13 cellular contexts compared by ENCODE assay signal in the genomic region with DNA sequence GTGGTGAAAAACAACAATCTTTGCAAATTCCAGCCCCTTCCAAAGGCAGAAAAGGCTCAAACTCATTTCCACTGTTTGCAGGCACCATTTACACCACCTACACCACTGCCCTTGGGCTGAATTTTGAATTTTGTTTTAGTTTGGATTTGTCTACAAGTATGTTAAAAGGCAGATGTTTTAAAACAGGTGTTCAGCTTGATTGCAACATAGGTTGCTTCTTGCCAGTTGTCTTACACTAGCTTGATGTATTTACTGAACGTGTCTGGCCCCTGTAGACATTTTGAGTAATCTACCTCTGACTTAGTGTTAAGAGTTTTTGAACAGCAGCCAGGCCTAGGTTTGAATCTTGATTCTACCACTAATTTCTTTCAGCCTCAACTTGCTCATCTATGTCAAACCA.
"Had no signal": no experiment of that assay in that cellular context is flagged by ENCODE, and none has a peak within 500 bp of the region (broad histone marks: within the 10 kb centered on the region; RNA-seq: fewer than 3 reads in every experiment).

No MANE protein-coding gene starts in this region.

- H3K4me1 ChIP-seq: adrenal gland, foreskin keratinocyte, left ventricle myocardium inferior, neural progenitor cell, sigmoid colon had no signal

- H3K27ac ChIP-seq: adrenal gland, cardiac muscle cell, foreskin keratinocyte, left ventricle myocardium inferior, neural progenitor cell, sigmoid colon had no signal

- H3K9ac ChIP-seq: neural progenitor cell had no signal

- H3K4me2 ChIP-seq: neural progenitor cell had no signal

- H3K4me3 ChIP-seq: adrenal gland, cardiac muscle cell, left ventricle myocardium inferior, mucosa of descending colon, neural progenitor cell, sigmoid colon had no signal

- H3K9me3 ChIP-seq: adrenal gland, mucosa of descending colon, sigmoid colon had no signal

- H3K36me3 ChIP-seq: adrenal gland, cardiac muscle cell, left ventricle myocardium inferior, neural progenitor cell, sigmoid colon had no signal

- H3K27me3 ChIP-seq: adrenal gland, cardiac muscle cell, foreskin keratinocyte, neural progenitor cell, sigmoid colon had no signal

- DNase-seq: activated CD4-positive, CD25-positive, alpha-beta regulatory T cell treated with anti-CD3 and anti-CD28 coated beads, Interleukin-2, amount 50 U/mL, for 72 hours; activated gamma-delta T cell treated with Interleukin-2 at 50 U/mL for 16 hours; adrenal gland; effector memory CD8-positive, alpha-beta T cell; head of caudate nucleus; left ventricle myocardium inferior; mucosa of descending colon; naive thymus-derived CD4-positive, alpha-beta T cell; sigmoid colon; stimulated activated naive CD4-positive, alpha-beta T cell had no signal
